ENCODE assay signal across 17 cellular contexts in the genomic region with DNA sequence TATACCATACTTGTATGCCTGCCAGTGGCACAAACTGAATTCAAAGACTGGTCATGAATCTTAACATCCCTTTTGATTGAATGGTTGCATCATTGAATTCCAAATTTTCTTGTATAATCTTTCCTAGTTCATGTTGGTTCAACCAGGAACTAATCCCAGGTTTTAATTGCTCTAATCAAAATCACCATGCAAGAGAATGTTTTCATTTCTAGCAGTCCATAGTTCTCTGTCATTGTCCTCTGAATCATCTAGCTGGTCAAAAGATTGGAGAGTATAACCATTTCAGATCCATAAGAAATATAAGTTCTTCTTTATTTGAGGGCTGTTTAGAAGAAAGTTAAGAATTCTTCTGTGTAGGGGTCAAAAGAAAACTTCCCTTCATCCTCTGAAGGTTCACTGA. TPM values are rescaled to one million over a fixed set of nuclear protein-coding genes. Genes with fewer than 3 reads are reported as not detected.
DNase-seq lines count a peak whose midpoint lies in the region; ATAC-seq and TF ChIP-seq lines count a peak whose summit lies in the region.
"Had no signal": no experiment of that assay in that cellular context is flagged by ENCODE, and none has a peak within 500 bp of the region (broad histone marks: within the 10 kb centered on the region; RNA-seq: fewer than 3 reads in every experiment).

No MANE protein-coding gene starts in this region.

- peaks cover 18% of the 10 kb centered on the region for H3K36me3 ChIP-seq in CD4-positive, CD25-positive, alpha-beta regulatory T cell (ENCODE audit: control insufficient read depth, insufficient read depth, low read length)
- peaks cover 2% of the 10 kb centered on the region for H3K36me3 ChIP-seq in CD8-positive, alpha-beta memory T cell (ENCODE audit: insufficient read depth, low read length)

- H3K27ac Mint-ChIP-seq in CD4-positive, CD25-positive, alpha-beta regulatory T cell: peak overlapping the region in 2 of 3 donors; percentile 13 to 41
- peak overlapping the region in 6 of 8 donors; percentile 20 to 69 (median 48) for H3K27ac Mint-ChIP-seq in CD8-positive, alpha-beta memory T cell
- H3K27ac Mint-ChIP-seq in activated B cell treated with CpG ODN at 0.5 μM for 24 hours: peak overlapping the region; percentile 37
- H3K27ac Mint-ChIP-seq in mesothelial cell of epicardium: peak overlapping the region; percentile 45

- no peaks in the 10 kb centered on the region for H3K9me3 ChIP-seq in CD4-positive, CD25-positive, alpha-beta regulatory T cell (ENCODE audit: control insufficient read depth in 2 of 2, low read length in 2 of 2)
- no peaks in the 10 kb centered on the region for H3K9me3 ChIP-seq in CD8-positive, alpha-beta memory T cell (ENCODE audit: low read length)
- H3K9me3 ChIP-seq: pancreas had no signal

- H3K4me1 Mint-ChIP-seq in CD4-positive, CD25-positive, alpha-beta regulatory T cell: peaks cover 28 to 69% (median 56%) of the 10 kb centered on the region in 4 donors
- H3K4me1 Mint-ChIP-seq in CD8-positive, alpha-beta memory T cell: peaks cover 53 to 75% (median 71%) of the 10 kb centered on the region in 3 donors
- peaks cover 52% of the 10 kb centered on the region for H3K4me1 Mint-ChIP-seq in activated B cell treated with CpG ODN at 0.5 μM for 24 hours
- peaks cover 27% of the 10 kb centered on the region for H3K4me1 Mint-ChIP-seq in mesothelial cell of epicardium

- no peaks in the 10 kb centered on the region for H3K9me3 Mint-ChIP-seq in CD4-positive, CD25-positive, alpha-beta regulatory T cell
- no peaks in the 10 kb centered on the region for H3K9me3 Mint-ChIP-seq in CD8-positive, alpha-beta memory T cell
- H3K9me3 Mint-ChIP-seq in activated B cell treated with CpG ODN at 0.5 μM for 24 hours (no peaks in the 10 kb centered on the region), mesothelial cell of epicardium (no peaks in the 10 kb centered on the region)
- H3K9me3 Mint-ChIP-seq: central memory CD8-positive, alpha-beta T cell had no signal

- TF ChIP-seq CTCF in activated B cell treated with CpG ODN at 0.5 μM for 24 hours (IDR thresholded peaks at IDR 0.05): no peak
- TF ChIP-seq CTCF in mesothelial cell of epicardium (IDR thresholded peaks at IDR 0.05; ENCODE audit: unreplicated experiment): no peak

- no peaks in the 10 kb centered on the region for H3K27me3 Mint-ChIP-seq in CD4-positive, CD25-positive, alpha-beta regulatory T cell
- H3K27me3 Mint-ChIP-seq in CD8-positive, alpha-beta memory T cell: no peaks in the 10 kb centered on the region
- H3K27me3 Mint-ChIP-seq in activated B cell treated with CpG ODN at 0.5 μM for 24 hours (no peaks in the 10 kb centered on the region), mesothelial cell of epicardium (ENCODE audit: low read depth) (no peaks in the 10 kb centered on the region)
- H3K27me3 Mint-ChIP-seq: central memory CD8-positive, alpha-beta T cell had no signal

- H3K36me3 Mint-ChIP-seq in CD4-positive, CD25-positive, alpha-beta regulatory T cell: peaks cover 9% of the 10 kb centered on the region
- H3K36me3 Mint-ChIP-seq in CD8-positive, alpha-beta memory T cell: peaks cover 0 to 32% (median 3%) of the 10 kb centered on the region in 3 donors
- peaks cover 30% of the 10 kb centered on the region for H3K36me3 Mint-ChIP-seq in activated B cell treated with CpG ODN at 0.5 μM for 24 hours (ENCODE audit: low read depth)
- H3K36me3 Mint-ChIP-seq in mesothelial cell of epicardium: peaks cover 7% of the 10 kb centered on the region

- no peak for DNase-seq in CD4-positive, CD25-positive, alpha-beta regulatory T cell
- no peak for DNase-seq in CD8-positive, alpha-beta memory T cell
- DNase-seq in activated B cell treated with CpG ODN at 0.5 μM for 24 hours: no peak
- no peak for DNase-seq in mesothelial cell of epicardium (ENCODE audit: low spot score in 2 of 2, unreplicated experiment in 2 of 2)
- no peak for DNase-seq in mucosa of gallbladder (ENCODE audit: low spot score)
- DNase-seq in dermis blood vessel endothelial cell: no peak
- DNase-seq in NCI-H510A (lab: John Stamatoyannopoulos, UW): no peak
- DNase-seq: activated CD8-positive, alpha-beta memory T cell treated with anti-CD3 and anti-CD28 coated beads, Interleukin-2, amount 50 U/mL, for 4 hours; AML-193; KG1; NCI-H2029 treated with DMSO at 0.1 percent for 48 hours; NCI-H524; pancreas; stimulated activated CD4-positive, alpha-beta T cell treated with anti-CD3 and anti-CD28 coated beads, Interleukin-2, amount 100 ng/mL, for 48 hours had no signal

- POLR2A ChIA-PET in CD8-positive, alpha-beta memory T cell (lab: Charles Lee): no interaction called here
- POLR2A ChIA-PET in activated B cell treated with CpG ODN at 0.5 μM for 24 hours (lab: Charles Lee): no interaction called here

- H3K4me3 Mint-ChIP-seq in CD4-positive, CD25-positive, alpha-beta regulatory T cell: peak overlapping the region in 1 of 4 donors; percentile 3
- no peak overlapping the region for H3K4me3 Mint-ChIP-seq in CD8-positive, alpha-beta memory T cell
- H3K4me3 Mint-ChIP-seq in activated B cell treated with CpG ODN at 0.5 μM for 24 hours (no peak overlapping the region), mesothelial cell of epicardium (no peak overlapping the region)
- H3K4me3 Mint-ChIP-seq: central memory CD8-positive, alpha-beta T cell had no signal

- CTCF ChIA-PET in CD8-positive, alpha-beta memory T cell (lab: Charles Lee): no interaction called here
- CTCF ChIA-PET in activated B cell treated with CpG ODN at 0.5 μM for 24 hours (lab: Charles Lee): no interaction called here

- H3K27ac ChIP-seq in CD4-positive, CD25-positive, alpha-beta regulatory T cell (ENCODE audit: insufficient read depth, low read length, poor library complexity, severe bottlenecking): no peak overlapping the region
- H3K27ac ChIP-seq in CD8-positive, alpha-beta memory T cell (ENCODE audit: low read depth, low read length): no peak overlapping the region
- H3K27ac ChIP-seq: HL-60 had no signal

- intact Hi-C loops in activated B cell treated with CpG ODN at 0.5 μM for 24 hours (cut with micrococcal nuclease): no loop called here

- no peaks in the 10 kb centered on the region for H3K27me3 ChIP-seq in CD4-positive, CD25-positive, alpha-beta regulatory T cell (ENCODE audit: control insufficient read depth, insufficient read depth, low read length)
- no peaks in the 10 kb centered on the region for H3K27me3 ChIP-seq in CD8-positive, alpha-beta memory T cell (ENCODE audit: insufficient read depth, low read length, poor library complexity, severe bottlenecking)
- H3K27me3 ChIP-seq: pancreas had no signal

- no peak for ATAC-seq in CD4-positive, CD25-positive, alpha-beta regulatory T cell (ENCODE audit: low read depth in 2 of 2)
- ATAC-seq in activated B cell treated with CpG ODN at 0.5 μM for 24 hours (ENCODE audit: low read depth): no peak
- ATAC-seq: activated CD4-positive, CD25-positive, alpha-beta regulatory T cell treated with anti-CD3 and anti-CD28 coated beads, Interleukin-2, amount 50 U/mL, for 24 hours had no signal

- no peak overlapping the region for H3K4me3 ChIP-seq in CD4-positive, CD25-positive, alpha-beta regulatory T cell (ENCODE audit: low read depth, low read length)
- H3K4me3 ChIP-seq in CD8-positive, alpha-beta memory T cell (ENCODE audit: low read length): no peak overlapping the region
- H3K4me3 ChIP-seq: pancreas had no signal

- H3K4me1 ChIP-seq in CD4-positive, CD25-positive, alpha-beta regulatory T cell (ENCODE audit: control insufficient read depth, insufficient read depth, low read length, poor library complexity, severe bottlenecking): peaks cover 20% of the 10 kb centered on the region
- H3K4me1 ChIP-seq in CD8-positive, alpha-beta memory T cell (ENCODE audit: insufficient read depth, low read length): peaks cover 15% of the 10 kb centered on the region

RNA-seq across cellular contexts. Expression of gene ZNF292, which starts 57.2 kb away (rescaled TPM):
- total RNA-seq in CD4-positive, CD25-positive, alpha-beta regulatory T cell: 119 TPM
- polyA plus RNA-seq in CD4-positive, CD25-positive, alpha-beta regulatory T cell: 10 to 100 TPM; 25.6 to 44.1 (median 29.4) TPM
- total RNA-seq in CD8-positive, alpha-beta memory T cell: 10 to 100 TPM; 49.3 to 50.7 TPM
- 37.9 TPM for polyA plus RNA-seq in CD8-positive, alpha-beta memory T cell
- total RNA-seq in activated B cell treated with CpG ODN at 0.5 μM for 24 hours (54.8 and 66.6 TPM in 2 replicates), mesothelial cell of epicardium (106 to 112 TPM (median 108 TPM) in 3 replicates), mucosa of gallbladder (52.3 TPM), dermis blood vessel endothelial cell (23.8 and 31.7 TPM in 2 replicates)
